Comparison of ENCODE assay signal across 17 cellular contexts in genomic region chr16:67545665-67546024, GRCh38. TPM values are rescaled to one million over a fixed set of nuclear protein-coding genes. Genes with fewer than 3 reads are reported as not detected.
DNase-seq lines count a peak whose midpoint lies in the region; ATAC-seq and TF ChIP-seq lines count a peak whose summit lies in the region.
"Had no signal": no experiment of that assay in that cellular context is flagged by ENCODE, and none has a peak within 500 bp of the region (broad histone marks: within the 10 kb centered on the region; RNA-seq: fewer than 3 reads in every experiment).

No MANE protein-coding gene starts in this region.

- no peak overlapping the region for H3K4me3 ChIP-seq in left ventricle myocardium inferior
- no peak overlapping the region for H3K4me3 ChIP-seq in MM.1S (ENCODE audit: low read length)
- H3K4me3 ChIP-seq: Peyer's patch had no signal

- DNase-seq in left ventricle myocardium inferior (no peak), left ventricle myocardium superior (no peak), MM.1S (no peak), NCI-H2227 treated with DMSO at 0.1 percent for 48 hours (lab: John Stamatoyannopoulos, UW) (no peak), MV-4-11 (lab: John Stamatoyannopoulos, UW) (no peak)
- no peak for DNase-seq in stimulated activated effector memory CD8-positive, alpha-beta T cell treated with anti-CD3 and anti-CD28 coated beads, Interleukin-12 subunit alpha, Interleukin-12 subunit beta, amount 100 ng/mL, for 72 hours (ENCODE audit: low spot score in 2 of 2)
- DNase-seq: C1 segment of cervical spinal cord, GF-D8, HFFc6, Kasumi-1, NCI-H1417, NCI-H1930, NCI-H510A treated with DMSO at 0.1 percent for 48 hours, Peyer's patch, SIG-M5 had no signal

- TF ChIP-seq CTCF in left ventricle myocardium inferior (IDR thresholded peaks at IDR 0.05; ENCODE audit: borderline replicate concordance): no peak
- no peak for TF ChIP-seq CTCF in MM.1S (IDR thresholded peaks at IDR 0.05; ENCODE audit: low read length)

- no peak overlapping the region for H3K4me3 Mint-ChIP-seq in stimulated activated effector memory CD8-positive, alpha-beta T cell treated with anti-CD3 and anti-CD28 coated beads, Interleukin-12 subunit alpha, Interleukin-12 subunit beta, amount 100 ng/mL, for 72 hours
- no peak overlapping the region for H3K4me3 Mint-ChIP-seq in stimulated activated memory B cell treated with anti-CD40 and anti-IgM and Interleukin-4, amounts not matched to agents 10 μg/mL and 1 μg/mL and 100 μg/mL, for 72 hours
- H3K4me3 Mint-ChIP-seq: HFFc6 had no signal

- H3K4me1 ChIP-seq in left ventricle myocardium inferior: peaks cover 87% of the 10 kb centered on the region
- H3K4me1 ChIP-seq in MM.1S (ENCODE audit: low read length): peaks cover 82% of the 10 kb centered on the region

- peak overlapping the region; percentile 40; the same call in 1 of the 2 replicates for H3K4me2 ChIP-seq in MM.1S (ENCODE audit: low read depth, low read length)

- peaks cover 58% of the 10 kb centered on the region for H3K4me1 Mint-ChIP-seq in stimulated activated effector memory CD8-positive, alpha-beta T cell treated with anti-CD3 and anti-CD28 coated beads, Interleukin-12 subunit alpha, Interleukin-12 subunit beta, amount 100 ng/mL, for 72 hours
- H3K4me1 Mint-ChIP-seq in stimulated activated memory B cell treated with anti-CD40 and anti-IgM and Interleukin-4, amounts not matched to agents 10 μg/mL and 1 μg/mL and 100 μg/mL, for 72 hours: peaks cover 88% of the 10 kb centered on the region

- intact Hi-C loops in left ventricle myocardium inferior (cut with micrococcal nuclease) (no loop called here), left ventricle myocardium superior (cut with micrococcal nuclease) (no loop called here)

- H3K36me3 Mint-ChIP-seq in stimulated activated effector memory CD8-positive, alpha-beta T cell treated with anti-CD3 and anti-CD28 coated beads, Interleukin-12 subunit alpha, Interleukin-12 subunit beta, amount 100 ng/mL, for 72 hours: peaks cover 53% of the 10 kb centered on the region
- H3K36me3 Mint-ChIP-seq in stimulated activated memory B cell treated with anti-CD40 and anti-IgM and Interleukin-4, amounts not matched to agents 10 μg/mL and 1 μg/mL and 100 μg/mL, for 72 hours: peaks cover 61% of the 10 kb centered on the region

- H3K27me3 ChIP-seq in left ventricle myocardium inferior (ENCODE audit: low read depth) (no peaks in the 10 kb centered on the region), MM.1S (replicated peaks; ENCODE audit: insufficient read depth, low read length) (no peaks in the 10 kb centered on the region)
- H3K27me3 ChIP-seq: Peyer's patch had no signal

- H3K27me3 Mint-ChIP-seq in stimulated activated memory B cell treated with anti-CD40 and anti-IgM and Interleukin-4, amounts not matched to agents 10 μg/mL and 1 μg/mL and 100 μg/mL, for 72 hours: no peaks in the 10 kb centered on the region

- H3K36me3 ChIP-seq in left ventricle myocardium inferior (peaks cover 65% of the 10 kb centered on the region), MM.1S (replicated peaks; ENCODE audit: insufficient read depth, low read length) (no peaks in the 10 kb centered on the region)

- H3K9me3 ChIP-seq in left ventricle myocardium inferior (replicated peaks) (no peaks in the 10 kb centered on the region), MM.1S (replicated peaks; ENCODE audit: insufficient read depth, low read length) (no peaks in the 10 kb centered on the region)
- H3K9me3 ChIP-seq: Peyer's patch had no signal

- no peaks in the 10 kb centered on the region for H4K20me1 ChIP-seq in MM.1S (ENCODE audit: insufficient read depth, low read length)

- H2AFZ ChIP-seq in MM.1S (ENCODE audit: low read length): no peak overlapping the region

- H3K9me3 Mint-ChIP-seq in stimulated activated effector memory CD8-positive, alpha-beta T cell treated with anti-CD3 and anti-CD28 coated beads, Interleukin-12 subunit alpha, Interleukin-12 subunit beta, amount 100 ng/mL, for 72 hours: no peaks in the 10 kb centered on the region
- H3K9me3 Mint-ChIP-seq in stimulated activated memory B cell treated with anti-CD40 and anti-IgM and Interleukin-4, amounts not matched to agents 10 μg/mL and 1 μg/mL and 100 μg/mL, for 72 hours: no peaks in the 10 kb centered on the region
- H3K9me3 Mint-ChIP-seq: HFFc6 had no signal

- no peak overlapping the region for H3K9ac ChIP-seq in MM.1S (ENCODE audit: low read length)

- H3K9me2 ChIP-seq in MM.1S (replicated peaks; ENCODE audit: insufficient read depth, low read length): no peaks in the 10 kb centered on the region

- H3F3A ChIP-seq in MM.1S (ENCODE audit: insufficient read depth, low read length): peaks cover 41% of the 10 kb centered on the region

- ATAC-seq in left ventricle myocardium superior: no peak
- ATAC-seq in stimulated activated effector memory CD8-positive, alpha-beta T cell treated with anti-CD3 and anti-CD28 coated beads, Interleukin-12 subunit alpha, Interleukin-12 subunit beta, amount 100 ng/mL, for 72 hours: no peak
- ATAC-seq in stimulated activated memory B cell treated with anti-CD40 and anti-IgM and Interleukin-4, amounts not matched to agents 10 μg/mL and 1 μg/mL and 100 μg/mL, for 72 hours: no peak

- H3K27ac ChIP-seq in left ventricle myocardium inferior (replicated peaks) (peak overlapping the region; percentile 70), MM.1S (ENCODE audit: low read length) (peak overlapping the region; percentile 62; the same call in 1 of the 2 replicates), cingulate gyrus (ENCODE audit: low read depth, low read length) (peak overlapping the region; percentile 10)

- H3K27ac Mint-ChIP-seq in stimulated activated effector memory CD8-positive, alpha-beta T cell treated with anti-CD3 and anti-CD28 coated beads, Interleukin-12 subunit alpha, Interleukin-12 subunit beta, amount 100 ng/mL, for 72 hours: peak overlapping the region; percentile 50
- no peak overlapping the region for H3K27ac Mint-ChIP-seq in stimulated activated memory B cell treated with anti-CD40 and anti-IgM and Interleukin-4, amounts not matched to agents 10 μg/mL and 1 μg/mL and 100 μg/mL, for 72 hours
- H3K27ac Mint-ChIP-seq: HFFc6 had no signal

- H3K79me2 ChIP-seq in MM.1S (ENCODE audit: low read length): peaks cover 57% of the 10 kb centered on the region

RNA-seq across cellular contexts. Expression of gene CTCF, which starts 16.7 kb away (rescaled TPM):
- total RNA-seq in left ventricle myocardium inferior (26.1 TPM), left ventricle myocardium superior (32.8 TPM)

RNA-seq across cellular contexts. Expression of gene RIPOR1, which starts 17.0 kb away (rescaled TPM):
- total RNA-seq in left ventricle myocardium inferior: 79.7 TPM
- total RNA-seq in left ventricle myocardium superior: 76.1 TPM

Comparison
In these comparisons a context has a peak if more than half of its experiments do, and no peak if none do; other contexts are left out.
1. H3K27ac ChIP-seq: peak in every context shown above with its lines; median percentile 70 in left ventricle myocardium inferior; 62 in MM.1S; 10 in cingulate gyrus.